In genomic region chr4:76449362-76449767, GRCh38 we compare ENCODE assay signal across 21 cellular contexts. TPM values are rescaled to one million over a fixed set of nuclear protein-coding genes. Genes with fewer than 3 reads are reported as not detected.
DNase-seq lines count a peak whose midpoint lies in the region; ATAC-seq, FAIRE-seq and TF ChIP-seq lines count a peak whose summit lies in the region.
"Had no signal": no experiment of that assay in that cellular context is flagged by ENCODE, and none has a peak within 500 bp of the region (broad histone marks: within the 10 kb centered on the region; RNA-seq: fewer than 3 reads in every experiment).

No MANE protein-coding gene starts in this region.

- DNase-seq in COLO829 (ENCODE audit: low spot score) (peak; percentile 80), astrocyte of the cerebellum (ENCODE audit: low read depth) (peak; percentile 67), epithelial cell of prostate (ENCODE audit: low read depth, low spot score) (no peak), natural killer cell (no peak), NCI-H2227 (lab: John Stamatoyannopoulos, UW; ENCODE audit: unreplicated experiment) (no peak), HTR-8/SVneo (ENCODE audit: insufficient read length, low spot score) (no peak), NCI-H774 (lab: John Stamatoyannopoulos, UW) (no peak)
- DNase-seq: activated naive CD4-positive, alpha-beta T cell; CD4-positive, CD25-positive, alpha-beta regulatory T cell; NCI-H82; ovary; stimulated activated naive CD4-positive, alpha-beta T cell; T-helper 2 cell had no signal

- no peak overlapping the region for H3K4me3 ChIP-seq in astrocyte of the cerebellum (ENCODE audit: low read depth, low read length)
- H3K4me3 ChIP-seq: cardiac muscle cell, ovary had no signal

- H3K36me3 Mint-ChIP-seq in natural killer cell: no peaks in the 10 kb centered on the region
- H3K36me3 Mint-ChIP-seq: CD4-positive, CD25-positive, alpha-beta regulatory T cell; memory B cell had no signal

- ATAC-seq in natural killer cell (peak; percentile 79 to 91 (median 80)), HG02763 (IDR thresholded peaks at IDR 0.05; ENCODE audit: unreplicated experiment) (no peak)
- ATAC-seq: activated CD4-positive, CD25-positive, alpha-beta regulatory T cell treated with anti-CD3 and anti-CD28 coated beads, Interleukin-2, amount 50 U/mL, for 24 hours had no signal

- H3K27ac ChIP-seq in epithelial cell of prostate: peak overlapping the region; percentile 42
- H3K27ac ChIP-seq: cardiac muscle cell, ovary had no signal

- peak overlapping the region; percentile 80 to 83 for H3K27ac Mint-ChIP-seq in natural killer cell
- H3K27ac Mint-ChIP-seq: CD4-positive, CD25-positive, alpha-beta regulatory T cell; memory B cell; type B pancreatic cell had no signal

- intact Hi-C loops in natural killer cell (cut with micrococcal nuclease): no loop called here

- in situ Hi-C loops in astrocyte of the cerebellum (cut with HindIII; ENCODE audit: low sequenced_read_pairs): no loop called here

- peaks cover 34 to 48% of the 10 kb centered on the region in 2 donors for H3K4me1 Mint-ChIP-seq in natural killer cell
- H3K4me1 Mint-ChIP-seq: CD4-positive, CD25-positive, alpha-beta regulatory T cell; memory B cell had no signal

- no peak for TF ChIP-seq CTCF in astrocyte of the cerebellum (IDR thresholded peaks at IDR 0.05; ENCODE audit: low read depth, low read length, missing control alignments)
- TF ChIP-seq CTCF in natural killer cell (IDR thresholded peaks at IDR 0.05): no peak

- no peaks in the 10 kb centered on the region for H3K9me3 Mint-ChIP-seq in natural killer cell
- H3K9me3 Mint-ChIP-seq: memory B cell, type B pancreatic cell had no signal

- peak overlapping the region; percentile 79 for H3K4me3 Mint-ChIP-seq in natural killer cell
- H3K4me3 Mint-ChIP-seq: CD4-positive, CD25-positive, alpha-beta regulatory T cell; memory B cell; type B pancreatic cell had no signal

- FAIRE-seq in HTR-8/SVneo (lab: Jason Lieb, UNC): no peak
- FAIRE-seq: A204.1 had no signal

- H3K27me3 Mint-ChIP-seq in natural killer cell (ENCODE audit: low read depth in 2 of 2): no peaks in the 10 kb centered on the region
- H3K27me3 Mint-ChIP-seq: type B pancreatic cell had no signal

RNA-seq across cellular contexts. Expression of gene SHROOM3, which starts 14.3 kb away (rescaled TPM):
- total RNA-seq in natural killer cell: under 1 TPM in 1 of 3 donors, not detected in 2; 0.63 TPM
- total RNA-seq: CD4-positive, CD25-positive, alpha-beta regulatory T cell had no signal

RNA-seq across cellular contexts. Expression of gene CCDC158, which starts 28.4 kb away (rescaled TPM):
- total RNA-seq in natural killer cell: not detected
- total RNA-seq: cardiac muscle cell; CD4-positive, CD25-positive, alpha-beta regulatory T cell; Daoy; H1 had no signal

Comparison
In these comparisons a context has a peak if more than half of its experiments do, and no peak if none do; other contexts are left out.
1. DNase-seq: peak in COLO829 (single experiment) and astrocyte of the cerebellum (single experiment); none in epithelial cell of prostate (single experiment), natural killer cell (single experiment), NCI-H2227 (single experiment), HTR-8/SVneo (single experiment) and NCI-H774 (single experiment).